ENCODE assay signal across 1 cellular context in the genomic region with DNA sequence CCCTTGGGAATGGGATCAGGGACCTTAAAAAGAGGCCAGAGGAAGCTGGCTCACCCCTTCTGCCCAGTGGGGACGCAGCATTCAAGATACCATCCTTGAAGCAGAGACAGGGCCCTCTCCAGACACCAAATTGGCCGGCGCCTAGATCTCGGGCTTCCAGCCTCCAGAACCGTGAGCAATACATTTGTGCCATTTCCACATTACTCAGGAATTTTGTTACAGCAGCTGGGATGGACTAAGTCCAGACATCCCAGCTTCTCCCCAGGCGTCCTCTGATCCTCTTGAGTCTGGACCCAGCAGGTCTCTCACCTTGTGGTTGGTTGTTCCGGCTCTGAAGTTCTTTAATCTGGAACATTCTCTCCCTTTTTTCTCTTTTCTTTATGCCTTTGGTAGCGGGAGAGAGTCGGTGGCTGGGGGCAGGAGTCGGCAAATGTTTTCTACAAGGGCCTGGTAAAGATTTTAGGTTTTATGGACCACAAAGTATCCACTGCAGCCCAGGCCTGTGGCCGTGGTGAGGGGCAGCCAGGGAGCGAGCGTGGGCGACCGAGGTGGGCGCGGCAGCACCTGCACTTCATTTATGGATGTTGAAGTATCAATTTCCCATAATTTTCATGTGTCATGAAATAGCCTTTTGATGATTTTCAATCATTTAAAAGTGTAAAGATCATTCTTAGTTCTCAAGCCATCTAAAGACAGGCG.
TF ChIP-seq lines count a peak whose summit lies in the region.

No MANE protein-coding gene starts in this region.

TF ChIP-seq in IMR-90, 13 proteins besides CTCF, POLR2A, EP300 and RAD21:
- TF ChIP-seq, protein P1, sequence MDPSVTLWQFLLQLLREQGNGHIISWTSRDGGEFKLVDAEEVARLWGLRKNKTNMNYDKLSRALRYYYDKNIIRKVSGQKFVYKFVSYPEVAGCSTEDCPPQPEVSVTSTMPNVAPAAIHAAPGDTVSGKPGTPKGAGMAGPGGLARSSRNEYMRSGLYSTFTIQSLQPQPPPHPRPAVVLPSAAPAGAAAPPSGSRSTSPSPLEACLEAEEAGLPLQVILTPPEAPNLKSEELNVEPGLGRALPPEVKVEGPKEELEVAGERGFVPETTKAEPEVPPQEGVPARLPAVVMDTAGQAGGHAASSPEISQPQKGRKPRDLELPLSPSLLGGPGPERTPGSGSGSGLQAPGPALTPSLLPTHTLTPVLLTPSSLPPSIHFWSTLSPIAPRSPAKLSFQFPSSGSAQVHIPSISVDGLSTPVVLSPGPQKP (IDR thresholded peaks at IDR 0.05; ENCODE audit: borderline replicate concordance, low read depth, low read length), result no peak
- TF ChIP-seq RCOR1 (IDR thresholded peaks at IDR 0.05; ENCODE audit: insufficient replicate concordance, low read length) (no peak), CHD1 (IDR thresholded peaks at IDR 0.05; ENCODE audit: low read depth, low read length) (no peak), FOS (IDR thresholded peaks at IDR 0.05; ENCODE audit: low read depth, low read length) (no peak), MXI1 (IDR thresholded peaks at IDR 0.05; ENCODE audit: borderline replicate concordance, low read depth, low read length) (no peak), MAZ (IDR thresholded peaks at IDR 0.05; ENCODE audit: borderline replicate concordance, low read depth, low read length) (no peak), CEBPB (IDR thresholded peaks at IDR 0.05; ENCODE audit: low read depth, low read length) (no peak)
